Comparison of ENCODE assay signal across 8 cellular contexts in genomic region chr20:45311589-45312211, GRCh38. TPM values are rescaled to one million over a fixed set of nuclear protein-coding genes. Genes with fewer than 3 reads are reported as not detected.
DNase-seq lines count a peak whose midpoint lies in the region; ATAC-seq, FAIRE-seq and TF ChIP-seq lines count a peak whose summit lies in the region.

No MANE protein-coding gene starts in this region.

- BruUV-seq in A673 (replicated peaks; lab: Mats Ljungman, UMichigan), result no TSS peak

- intact Hi-C loops in A673 (cut with micrococcal nuclease; ENCODE audit: unreplicated experiment), result loop anchor here (2.0 kb wide), 1 partner anchor 301 kb away; no protein-coding TSS in a partner anchor
- intact Hi-C loops in esophagus squamous epithelium (cut with DNase I), result no loop called here

- H3K27ac ChIP-seq in A673 (ENCODE audit: low read depth, low read length, poor library complexity, severe bottlenecking) (no peak overlapping the region), esophagus squamous epithelium (no peak overlapping the region)

- TF ChIP-seq POLR2A in esophagus squamous epithelium (IDR thresholded peaks at IDR 0.05), result no peak

- no peaks in the 10 kb centered on the region for H3K36me3 ChIP-seq in A673 (ENCODE audit: insufficient read depth, low read length, poor library complexity, severe bottlenecking)
- no peaks in the 10 kb centered on the region for H3K36me3 ChIP-seq in esophagus squamous epithelium

- CTCF ChIA-PET in A673 (lab: Charles Lee), result interaction anchor here (0.6 to 1.5 kb wide), 8 partner anchors 10 to 268 kb away, joined by 3 to 9 read pairs (median 3); no protein-coding TSS in a partner anchor

- WGBS in esophagus squamous epithelium, 2 donors, result 11 to 36% methylated on average over 2 to 5 of the region's 45 CpGs

- ATAC-seq in omental fat pad (ENCODE audit: low FRiP score) (peak; percentile 26), HG03139 (IDR thresholded peaks at IDR 0.05; ENCODE audit: unreplicated experiment) (no peak)

- H3K4me1 ChIP-seq in A673 (ENCODE audit: insufficient read depth, low read length, poor library complexity, severe bottlenecking) (no peaks in the 10 kb centered on the region), esophagus squamous epithelium (peaks cover 0 to 35% (median 6%) of the 10 kb centered on the region in 3 donors)

- peak; percentile 90 for FAIRE-seq in urothelium cell line (lab: Jason Lieb, UNC)

- H3K27me3 ChIP-seq in A673 (replicated peaks; ENCODE audit: insufficient read depth, low read depth, low read length, poor library complexity) (peaks cover 4% of the 10 kb centered on the region), esophagus squamous epithelium (peaks cover 2 to 92% (median 6%) of the 10 kb centered on the region in 4 donors)

- H3K9me3 ChIP-seq in A673 (ENCODE audit: low read depth, low read length, poor library complexity, severe bottlenecking) (no peaks in the 10 kb centered on the region), esophagus squamous epithelium (no peaks in the 10 kb centered on the region)

- H3K4me3 ChIP-seq in A673 (ENCODE audit: low read depth, low read length, poor library complexity, severe bottlenecking), result no peak overlapping the region
- H3K4me3 ChIP-seq in esophagus squamous epithelium, result no peak overlapping the region

- in situ Hi-C loops in GM13977 (cut with MboI; ENCODE audit: low pct_unique_long_range_greater_than_20kb, low sequenced_read_pairs, unreplicated experiment), result no loop called here

- peak; percentile 78 for DNase-seq in A673 (ENCODE audit: low spot score)
- peak; percentile 88 for DNase-seq in GM13977 (ENCODE audit: low spot score)
- DNase-seq in NCI-H774 (lab: John Stamatoyannopoulos, UW), result peak; percentile 52
- peak; percentile 45 for DNase-seq in activated T-cell treated with anti-CD3 and anti-CD28 coated beads for 1 hour (ENCODE audit: low read depth)
- no peak for DNase-seq in esophagus squamous epithelium (lab: John Stamatoyannopoulos, UW)
- peak; percentile 30 for DNase-seq in omental fat pad (ENCODE audit: low spot score)
- peak; percentile 94 for DNase-seq in urothelium cell line (ENCODE audit: low spot score)

- POLR2A ChIA-PET in A673 (lab: Charles Lee; ENCODE audit: low non-redundant PET), result no interaction called here

- peak; percentile 96 for TF ChIP-seq CTCF in A673 (conservative IDR thresholded peaks at IDR 0.05; ENCODE audit: low read depth, low read length)
- TF ChIP-seq CTCF in GM13977 (IDR thresholded peaks at IDR 0.05; ENCODE audit: extremely low read depth, insufficient read depth, missing control alignments), result peak; percentile 93
- TF ChIP-seq CTCF in esophagus squamous epithelium (IDR thresholded peaks at IDR 0.05), result peak; percentile 61 to 86 (median 70)
- peak in 1 of 3 donors; percentile 37 for TF ChIP-seq CTCF in omental fat pad (IDR thresholded peaks at IDR 0.05)

RNA-seq across cellular contexts. Expression of gene MATN4, which starts 3.6 kb away (rescaled TPM):
- total RNA-seq in A673 (2021), result 0.28 and 0.31 TPM in 2 replicates
- under 1 TPM in 2 of 4 donors, not detected in 2; 0.09 to 0.68 TPM for total RNA-seq in esophagus squamous epithelium
- under 1 TPM in 2 of 4 donors, not detected in 2; 0.19 to 0.24 TPM for total RNA-seq in omental fat pad

RNA-seq across cellular contexts. Expression of gene RBPJL, which starts 5.1 kb away (rescaled TPM):
- total RNA-seq in A673 (2021) (not detected in 2 replicates), esophagus squamous epithelium (not detected), omental fat pad (not detected)

RNA-seq across cellular contexts. Expression of gene SDC4, which starts 36.5 kb away (rescaled TPM):
- 14.8 and 16.3 TPM in 2 replicates for total RNA-seq in A673 (2021)
- total RNA-seq in esophagus squamous epithelium, result 100 to 1,000 TPM in 3 of 4 donors, 10 to 100 TPM in 1; 88.1 to 174 (median 120) TPM
- 100 to 1,000 TPM in 2 of 4 donors, 10 to 100 TPM in 2; 31.4 to 279 (median 103) TPM for total RNA-seq in omental fat pad

RNA-seq across cellular contexts. Expression of gene SYS1, which starts 51.3 kb away (rescaled TPM):
- total RNA-seq in A673 (2021) (20.0 and 22.8 TPM in 2 replicates), esophagus squamous epithelium (10 to 100 TPM; 22.3 to 32.4 (median 27.0) TPM), omental fat pad (10 to 100 TPM; 26.6 to 55.0 (median 51.3) TPM)

RNA-seq across cellular contexts. Expression of gene SLPI, which starts 57.3 kb away (rescaled TPM):
- not detected in 2 replicates for total RNA-seq in A673 (2021)
- 1,000 to 10,000 TPM in 2 of 4 donors, 100 to 1,000 TPM in 2; 250 to 1,637 (median 1,024) TPM for total RNA-seq in esophagus squamous epithelium
- total RNA-seq in omental fat pad, result 100 to 1,000 TPM; 114 to 505 (median 171) TPM
